ENCODE assay signal across 1 cellular context in the genomic region with DNA sequence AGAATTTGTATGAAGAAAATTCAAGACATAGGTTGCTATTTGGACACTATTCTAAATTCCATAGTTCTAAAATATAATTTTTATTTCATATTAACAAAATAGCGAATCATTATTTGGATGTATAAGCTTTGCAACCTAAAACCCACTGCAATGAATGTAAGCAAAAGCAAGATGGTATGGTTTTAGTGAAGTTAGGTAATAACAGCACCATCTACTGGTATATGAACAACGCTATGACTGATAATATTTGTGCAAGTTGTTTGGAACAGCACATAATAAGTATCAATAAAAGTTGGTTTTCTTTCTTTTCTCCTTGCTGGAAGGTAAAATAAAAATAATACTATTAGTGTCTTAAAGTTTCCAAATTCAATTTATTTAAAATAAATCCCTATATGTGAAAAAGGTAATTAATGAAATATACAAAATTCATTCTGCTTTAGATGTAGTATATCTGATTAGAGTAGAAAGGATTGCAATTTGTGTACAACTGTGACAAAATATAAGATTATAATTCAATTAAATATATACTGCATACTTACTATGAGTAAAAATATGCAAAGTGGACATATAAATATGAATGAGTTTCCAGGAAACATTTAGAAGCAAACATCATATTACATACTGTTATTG.
TF ChIP-seq lines count a peak whose summit lies in the region.

No MANE protein-coding gene starts in this region.

TF ChIP-seq in HCT116, 20 proteins besides CTCF, POLR2A, EP300 and RAD21 (continued from another document):
- TF ChIP-seq SIN3A (IDR thresholded peaks at IDR 0.05; ENCODE audit: low read depth) (no peak), ZFX (IDR thresholded peaks at IDR 0.05) (no peak), SP1 (IDR thresholded peaks at IDR 0.05; ENCODE audit: low read depth) (no peak), YY1 (IDR thresholded peaks at IDR 0.05; ENCODE audit: extremely low read depth, insufficient replicate concordance, low read depth, low read length) (no peak)
